ENCODE assay signal across 29 cellular contexts in the genomic region with DNA sequence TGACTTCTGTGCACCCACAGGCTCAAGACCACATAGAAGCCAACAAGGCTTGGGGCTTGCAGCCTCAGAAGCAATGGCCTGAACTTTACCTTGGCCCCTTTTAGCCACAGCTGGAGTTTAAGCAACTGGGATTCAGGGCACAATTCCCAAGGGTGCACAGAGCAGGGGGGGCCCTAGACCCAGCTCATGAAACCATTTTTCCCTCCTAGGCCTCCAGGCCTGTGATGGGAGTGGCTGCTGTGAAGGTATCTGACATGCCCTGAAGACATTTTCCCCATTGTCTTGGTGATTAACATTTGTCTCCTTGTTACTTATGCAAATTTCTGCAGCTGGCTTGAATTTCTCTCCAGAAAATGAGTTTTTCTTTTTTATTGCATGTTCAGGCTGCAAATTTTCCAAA. TPM values are rescaled to one million over a fixed set of nuclear protein-coding genes. Genes with fewer than 3 reads are reported as not detected.
"Had no signal": no experiment of that assay in that cellular context is flagged by ENCODE, and none has a peak within 500 bp of the region (broad histone marks: within the 10 kb centered on the region; RNA-seq: fewer than 3 reads in every experiment).

No MANE protein-coding gene starts in this region.

- FAIRE-seq: urothelium cell line had no signal

- H3K4me3 ChIP-seq: stomach, suprapubic skin, testis, thoracic aorta, thyroid gland, tibial artery, tibial nerve, transverse colon, upper lobe of left lung, upper lobe of right lung, uterus, vagina had no signal

- H3K27ac ChIP-seq: stomach, suprapubic skin, testis, thoracic aorta, thyroid gland, tibial artery, tibial nerve, transverse colon, upper lobe of left lung, upper lobe of right lung, uterus, vagina had no signal

- H3K9me3 ChIP-seq: suprapubic skin, testis, thoracic aorta, thyroid gland, tibial artery, transverse colon, upper lobe of right lung, uterus, vagina had no signal

- ATAC-seq: stimulated activated effector memory CD8-positive, alpha-beta T cell treated with anti-CD3 and anti-CD28 coated beads, Interleukin-12 subunit alpha, Interleukin-12 subunit beta, amount 100 ng/mL, for 72 hours; stimulated activated memory B cell treated with anti-CD40 and anti-IgM and Interleukin-4, amounts not matched to agents 10 μg/mL and 1 μg/mL and 100 μg/mL, for 72 hours; stimulated activated naive B cell treated with anti-CD40 and anti-IgM and Interleukin-4, amounts not matched to agents 10 μg/mL and 1 μg/mL and 100 μg/mL, for 72 hours; stimulated activated naive CD8-positive, alpha-beta T cell treated with anti-CD3 and anti-CD28 coated beads, Interleukin-15, amount 100 ng/mL, for 72 hours; stimulated activated naive CD8-positive, alpha-beta T cell treated with anti-CD3 and anti-CD28 coated beads, Interleukin-15, Interleukin-2, amounts not matched to agents 100 U/mL and 50 U/mL, for 24 hours; upper lobe of right lung had no signal

- H3K36me3 ChIP-seq: stomach, suprapubic skin, thoracic aorta, thyroid gland, tibial artery, tibial nerve, transverse colon, upper lobe of left lung, upper lobe of right lung, uterus, vagina had no signal

- H3K4me1 Mint-ChIP-seq: stimulated activated memory B cell treated with anti-CD40 and anti-IgM and Interleukin-4, amounts not matched to agents 10 μg/mL and 1 μg/mL and 100 μg/mL, for 72 hours had no signal

- H3K4me1 ChIP-seq: stomach, suprapubic skin, testis, thyroid gland, tibial artery, tibial nerve, transverse colon, upper lobe of right lung, uterus, vagina had no signal

- DNase-seq: stimulated activated CD4-positive, alpha-beta T cell treated with anti-CD3 and anti-CD28 coated beads, Interleukin-2, amount 100 ng/mL, for 48 hours; stimulated activated CD4-positive, alpha-beta T cell treated with anti-CD3 and anti-CD28 coated beads, Interleukin-4, amount 100 ng/mL, for 1 hour; stimulated activated CD4-positive, alpha-beta T cell treated with anti-CD3 and anti-CD28 coated beads, Interleukin-4, amount 100 ng/mL, for 24 hours; stimulated activated CD4-positive, alpha-beta T cell treated with anti-CD3 and anti-CD28 coated beads, Interleukin-4, amount 100 ng/mL, for 4 hours; stimulated activated CD8-positive, alpha-beta memory T cell treated with anti-CD3 and anti-CD28 coated beads, Interleukin-4, amount 100 ng/mL, for 48 hours; stimulated activated naive B cell treated with anti-CD40 and anti-IgM and Interleukin-4, amounts not matched to agents 10 μg/mL and 1 μg/mL and 100 μg/mL, for 72 hours; stimulated activated naive CD4-positive, alpha-beta T cell; stimulated activated naive CD4-positive, alpha-beta T cell treated with Interleukin-2 at 50 U/mL for 16 hours; stimulated activated naive CD8-positive, alpha-beta T cell treated with anti-CD3 and anti-CD28 coated beads, Interleukin-15, amount 100 ng/mL, for 72 hours; stimulated activated naive CD8-positive, alpha-beta T cell treated with anti-CD3 and anti-CD28 coated beads, Interleukin-15, Interleukin-2, amounts not matched to agents 100 U/mL and 50 U/mL, for 24 hours; stomach; substantia nigra; testis; thyroid gland; tibial artery; transverse colon; trophoblast cell; upper lobe of left lung; upper lobe of right lung; uterus had no signal

- H3K36me3 Mint-ChIP-seq: stimulated activated effector memory CD8-positive, alpha-beta T cell treated with anti-CD3 and anti-CD28 coated beads, Interleukin-12 subunit alpha, Interleukin-12 subunit beta, amount 100 ng/mL, for 72 hours; stimulated activated memory B cell treated with anti-CD40 and anti-IgM and Interleukin-4, amounts not matched to agents 10 μg/mL and 1 μg/mL and 100 μg/mL, for 72 hours had no signal

- H3K27ac Mint-ChIP-seq: stimulated activated effector memory CD8-positive, alpha-beta T cell treated with anti-CD3 and anti-CD28 coated beads, Interleukin-12 subunit alpha, Interleukin-12 subunit beta, amount 100 ng/mL, for 72 hours; stimulated activated memory B cell treated with anti-CD40 and anti-IgM and Interleukin-4, amounts not matched to agents 10 μg/mL and 1 μg/mL and 100 μg/mL, for 72 hours; stimulated activated naive CD8-positive, alpha-beta T cell treated with anti-CD3 and anti-CD28 coated beads, Interleukin-15, amount 100 ng/mL, for 72 hours; stimulated activated naive CD8-positive, alpha-beta T cell treated with anti-CD3 and anti-CD28 coated beads, Interleukin-15, Interleukin-2, amounts not matched to agents 100 ng/mL and 50 ng/mL, for 24 hours; type B pancreatic cell had no signal

- H3K4me3 Mint-ChIP-seq: stimulated activated effector memory CD8-positive, alpha-beta T cell treated with anti-CD3 and anti-CD28 coated beads, Interleukin-12 subunit alpha, Interleukin-12 subunit beta, amount 100 ng/mL, for 72 hours; stimulated activated memory B cell treated with anti-CD40 and anti-IgM and Interleukin-4, amounts not matched to agents 10 μg/mL and 1 μg/mL and 100 μg/mL, for 72 hours; stimulated activated naive B cell treated with anti-CD40 and anti-IgM and Interleukin-4, amounts not matched to agents 10 μg/mL and 1 μg/mL and 100 μg/mL, for 72 hours; stimulated activated naive CD8-positive, alpha-beta T cell treated with anti-CD3 and anti-CD28 coated beads, Interleukin-15, amount 100 ng/mL, for 72 hours; stimulated activated naive CD8-positive, alpha-beta T cell treated with anti-CD3 and anti-CD28 coated beads, Interleukin-15, Interleukin-2, amounts not matched to agents 100 ng/mL and 50 ng/mL, for 24 hours; type B pancreatic cell had no signal

- H3K9me3 Mint-ChIP-seq: type B pancreatic cell had no signal

- H3K27me3 Mint-ChIP-seq: stimulated activated naive CD8-positive, alpha-beta T cell treated with anti-CD3 and anti-CD28 coated beads, Interleukin-15, amount 100 ng/mL, for 72 hours; stimulated activated naive CD8-positive, alpha-beta T cell treated with anti-CD3 and anti-CD28 coated beads, Interleukin-15, Interleukin-2, amounts not matched to agents 100 ng/mL and 50 ng/mL, for 24 hours; type B pancreatic cell had no signal

RNA-seq across cellular contexts. Expression of a gene that starts 55.7 kb away (rescaled TPM):
- total RNA-seq: thyroid gland, transverse colon, uterus, vagina had no signal
